ENCODE assay signal across 1 cellular context in genomic region chr12:57826966-57827365, GRCh38.
TF ChIP-seq lines count a peak whose summit lies in the region.

No MANE protein-coding gene starts in this region.

TF ChIP-seq in IMR-90, 13 proteins besides CTCF, POLR2A, EP300 and RAD21:
- TF ChIP-seq MXI1 (IDR thresholded peaks at IDR 0.05; ENCODE audit: borderline replicate concordance, low read depth, low read length) (no peak), ELK1 (IDR thresholded peaks at IDR 0.05; ENCODE audit: borderline replicate concordance, low read depth, low read length) (no peak), USF2 (IDR thresholded peaks at IDR 0.05; ENCODE audit: low read depth, low read length) (no peak), FOS (IDR thresholded peaks at IDR 0.05; ENCODE audit: low read depth, low read length) (no peak), BHLHE40 (IDR thresholded peaks at IDR 0.05; ENCODE audit: low read depth, low read length) (no peak), CHD1 (IDR thresholded peaks at IDR 0.05; ENCODE audit: low read depth, low read length) (no peak), SMC3 (IDR thresholded peaks at IDR 0.05; ENCODE audit: low read depth, low read length) (no peak), CEBPB (IDR thresholded peaks at IDR 0.05; ENCODE audit: low read depth, low read length) (no peak), MAFK (IDR thresholded peaks at IDR 0.05; ENCODE audit: low read depth, low read length) (no peak), MAZ (IDR thresholded peaks at IDR 0.05; ENCODE audit: borderline replicate concordance, low read depth, low read length) (no peak), NFE2L2 (IDR thresholded peaks at IDR 0.05; ENCODE audit: low read depth, low read length) (no peak), RFX5 (IDR thresholded peaks at IDR 0.05; ENCODE audit: low read depth, low read length) (no peak), RCOR1 (IDR thresholded peaks at IDR 0.05; ENCODE audit: insufficient replicate concordance, low read length) (no peak)
